ENCODE assay signal across 8 cellular contexts in the genomic region with DNA sequence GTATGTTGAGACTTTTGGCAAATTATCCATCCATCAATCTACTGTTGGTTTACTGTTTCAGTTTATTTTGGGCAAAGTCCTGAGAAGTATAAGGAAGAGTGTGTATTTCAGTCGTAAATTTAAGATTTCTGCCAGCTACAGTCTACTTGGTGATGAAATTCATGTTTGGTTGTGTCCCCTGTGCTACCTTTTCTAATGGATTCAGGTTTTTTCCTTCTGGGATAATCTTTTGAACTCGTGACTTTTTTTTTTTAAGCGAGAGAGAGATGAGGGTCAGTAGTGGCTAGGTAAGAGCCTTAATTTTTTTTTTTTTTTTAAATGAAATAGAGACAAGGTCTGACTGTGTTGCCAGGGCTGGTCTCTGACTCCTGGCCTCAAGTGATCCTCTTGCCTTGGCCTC. TPM values are rescaled to one million over a fixed set of nuclear protein-coding genes. Genes with fewer than 3 reads are reported as not detected.
DNase-seq lines count a peak whose midpoint lies in the region; ATAC-seq and TF ChIP-seq lines count a peak whose summit lies in the region.

No MANE protein-coding gene starts in this region.

- DNase-seq in activated CD4-positive, alpha-beta T cell treated with anti-CD3 and anti-CD28 coated beads, Interleukin-2, amount 10 ng/mL, durations not matched to agents 24 days and 14 days, result no peak
- DNase-seq in activated CD4-positive, alpha-beta T cell treated with anti-CD3 and anti-CD28 coated beads for 4 hours, result no peak
- DNase-seq in activated naive CD8-positive, alpha-beta T cell treated with anti-CD3 and anti-CD28 coated beads, Interleukin-2, amount 50 U/mL, for 24 hours, result no peak
- DNase-seq in kidney epithelial cell (ENCODE audit: low read depth) (no peak), testis (no peak), SHP77 (lab: John Stamatoyannopoulos, UW) (no peak), NCI-H2107 treated with DMSO at 0.1 percent for 48 hours (lab: John Stamatoyannopoulos, UW; ENCODE audit: unreplicated experiment) (no peak), head of caudate nucleus (no peak)

- no peak for TF ChIP-seq POLR2A in testis (IDR thresholded peaks at IDR 0.05)

- no peak for ATAC-seq in activated naive CD8-positive, alpha-beta T cell treated with anti-CD3 and anti-CD28 coated beads, Interleukin-2, amount 50 U/mL, for 24 hours

- TF ChIP-seq CTCF in kidney epithelial cell (IDR thresholded peaks at IDR 0.05; ENCODE audit: insufficient read depth, low read length, poor library complexity, severe bottlenecking), result no peak
- TF ChIP-seq CTCF in testis (IDR thresholded peaks at IDR 0.05), result no peak

- H3K27ac ChIP-seq in testis, result peak overlapping the region; percentile 82 to 91

- no peaks in the 10 kb centered on the region for H3K27me3 Mint-ChIP-seq in activated CD4-positive, alpha-beta T cell treated with anti-CD3 and anti-CD28 coated beads, Interleukin-2, amount 10 ng/mL, durations not matched to agents 24 days and 14 days
- no peaks in the 10 kb centered on the region for H3K27me3 Mint-ChIP-seq in activated naive CD8-positive, alpha-beta T cell treated with anti-CD3 and anti-CD28 coated beads, Interleukin-2, amount 50 U/mL, for 24 hours

- intact Hi-C loops in activated CD4-positive, alpha-beta T cell treated with anti-CD3 and anti-CD28 coated beads, Interleukin-2, amount 10 ng/mL, durations not matched to agents 24 days and 14 days (cut with micrococcal nuclease), result loop anchor here (2.0 to 10.0 kb wide), 4 partner anchors 36 to 346 kb away; a partner anchor contains a TSS
- intact Hi-C loops in testis (cut with DNase I; ENCODE audit: low total_unique reads), result no loop called here
- intact Hi-C loops in head of caudate nucleus (cut with DNase I), result no loop called here

- peaks cover 14% of the 10 kb centered on the region for H3K4me1 ChIP-seq in testis

- peaks cover 14% of the 10 kb centered on the region for H3K36me3 Mint-ChIP-seq in activated CD4-positive, alpha-beta T cell treated with anti-CD3 and anti-CD28 coated beads, Interleukin-2, amount 10 ng/mL, durations not matched to agents 24 days and 14 days (ENCODE audit: low read depth)
- H3K36me3 Mint-ChIP-seq in activated naive CD8-positive, alpha-beta T cell treated with anti-CD3 and anti-CD28 coated beads, Interleukin-2, amount 50 U/mL, for 24 hours (ENCODE audit: low read depth), result peaks cover 3% of the 10 kb centered on the region

- H3K27ac Mint-ChIP-seq in activated CD4-positive, alpha-beta T cell treated with anti-CD3 and anti-CD28 coated beads, Interleukin-2, amount 10 ng/mL, durations not matched to agents 24 days and 14 days, result peak overlapping the region; percentile 95
- peak overlapping the region; percentile 83 for H3K27ac Mint-ChIP-seq in activated naive CD8-positive, alpha-beta T cell treated with anti-CD3 and anti-CD28 coated beads, Interleukin-2, amount 50 U/mL, for 24 hours

- H3K4me3 ChIP-seq in kidney epithelial cell (ENCODE audit: low read depth, low read length) (peak overlapping the region; percentile 89), testis (peak overlapping the region; percentile 66 to 78)

- H3K4me1 Mint-ChIP-seq in activated CD4-positive, alpha-beta T cell treated with anti-CD3 and anti-CD28 coated beads, Interleukin-2, amount 10 ng/mL, durations not matched to agents 24 days and 14 days, result peaks cover 45% of the 10 kb centered on the region
- peaks cover 49% of the 10 kb centered on the region for H3K4me1 Mint-ChIP-seq in activated naive CD8-positive, alpha-beta T cell treated with anti-CD3 and anti-CD28 coated beads, Interleukin-2, amount 50 U/mL, for 24 hours

- H3K9me3 ChIP-seq in testis, result no peaks in the 10 kb centered on the region

- no peaks in the 10 kb centered on the region for H3K36me3 ChIP-seq in kidney epithelial cell (ENCODE audit: control insufficient read depth, insufficient read depth, low read length)
- H3K36me3 ChIP-seq in testis (ENCODE audit: low read depth, missing control alignments), result no peaks in the 10 kb centered on the region

- H3K27me3 ChIP-seq in kidney epithelial cell (ENCODE audit: control insufficient read depth, insufficient read depth, low read length) (no peaks in the 10 kb centered on the region), testis (no peaks in the 10 kb centered on the region)

- no peaks in the 10 kb centered on the region for H3K9me3 Mint-ChIP-seq in activated CD4-positive, alpha-beta T cell treated with anti-CD3 and anti-CD28 coated beads, Interleukin-2, amount 10 ng/mL, durations not matched to agents 24 days and 14 days
- no peaks in the 10 kb centered on the region for H3K9me3 Mint-ChIP-seq in activated naive CD8-positive, alpha-beta T cell treated with anti-CD3 and anti-CD28 coated beads, Interleukin-2, amount 50 U/mL, for 24 hours

- WGBS in testis, 2 donors, result 31 to 38% methylated on average over 3 of the region's 3 CpGs

- H3K4me3 Mint-ChIP-seq in activated CD4-positive, alpha-beta T cell treated with anti-CD3 and anti-CD28 coated beads, Interleukin-2, amount 10 ng/mL, durations not matched to agents 24 days and 14 days, result peak overlapping the region; percentile 88
- peak overlapping the region; percentile 85 for H3K4me3 Mint-ChIP-seq in activated naive CD8-positive, alpha-beta T cell treated with anti-CD3 and anti-CD28 coated beads, Interleukin-2, amount 50 U/mL, for 24 hours

RNA-seq across cellular contexts. Expression of a gene that starts 0.8 kb away (rescaled TPM):
- 4.1 and 6.1 TPM in 2 replicates for total RNA-seq in activated CD4-positive, alpha-beta T cell treated with anti-CD3 and anti-CD28 coated beads, Interleukin-2, amount 10 ng/mL, durations not matched to agents 24 days and 14 days
- total RNA-seq in kidney epithelial cell, result 2.0 and 4.0 TPM in 2 replicates
- total RNA-seq in testis, result 10 to 100 TPM; 13.3 to 16.2 TPM
- polyA plus RNA-seq in testis (ENCODE audit: insufficient read depth, low read depth, low replicate concordance), result 46.5 TPM

RNA-seq across cellular contexts. Expression of a gene that starts 1.1 kb away (rescaled TPM):
- 17.2 and 18.7 TPM in 2 replicates for total RNA-seq in activated CD4-positive, alpha-beta T cell treated with anti-CD3 and anti-CD28 coated beads, Interleukin-2, amount 10 ng/mL, durations not matched to agents 24 days and 14 days
- 12.7 and 13.0 TPM in 2 replicates for total RNA-seq in kidney epithelial cell
- 10 to 100 TPM; 25.6 to 36.4 TPM for total RNA-seq in testis
- 23.1 TPM for polyA plus RNA-seq in testis (ENCODE audit: insufficient read depth, low read depth, low replicate concordance)
